ENCODE assay signal across 8 cellular contexts in genomic region chr12:130873106-130873795, GRCh38. TPM values are rescaled to one million over a fixed set of nuclear protein-coding genes. Genes with fewer than 3 reads are reported as not detected.
DNase-seq lines count a peak whose midpoint lies in the region; ATAC-seq, FAIRE-seq and TF ChIP-seq lines count a peak whose summit lies in the region.

No MANE protein-coding gene starts in this region.

- H3K27me3 ChIP-seq in heart right ventricle (no peaks in the 10 kb centered on the region), GM12878 (replicated peaks in 1 of 2; ENCODE audit: control insufficient read depth in 2 of 2, insufficient read depth in 2 of 2, low read length in 1 of 2) (no peaks in the 10 kb centered on the region), vagina (no peaks in the 10 kb centered on the region)

- SMC1A ChIA-PET in GM12878 (lab: Charles Lee; ENCODE audit: uncharacterized antibody, unreplicated experiment) = interaction anchor here (0.5 to 1.0 kb wide), 4 partner anchors 10 to 220 kb away, joined by 3 read pairs; no protein-coding TSS in a partner anchor

- H3K9ac ChIP-seq in GM12878 (ENCODE audit: control insufficient read depth, insufficient read depth, low read length) = peak overlapping the region; percentile 97

- H3K36me3 ChIP-seq in heart right ventricle (peaks cover 0 to 49% (median 29%) of the 10 kb centered on the region in 9 donors), GM12878 (ENCODE audit: control insufficient read depth in 2 of 2, insufficient read depth in 2 of 2, low read length in 1 of 2) (peaks cover 6 to 34% of the 10 kb centered on the region in 2 experiments), vagina (peaks cover 4 to 37% of the 10 kb centered on the region in 2 donors)

- no peak for FAIRE-seq in GM12878 (lab: Jason Lieb, UNC)

- POLR2A ChIA-PET in GM12878 (lab: Charles Lee) (interaction anchor here (0.6 to 1.2 kb wide), 3 partner anchors 97 to 128 kb away, joined by 3 to 5 read pairs (median 3); no protein-coding TSS in a partner anchor), HEK293T (lab: Yijun Ruan, JAX) (no interaction called here)

- H3K27ac Mint-ChIP-seq in memory B cell = peak overlapping the region; percentile 91

- no peak for DNase-seq in heart right ventricle
- DNase-seq in cardiac septum (ENCODE audit: low spot score) = no peak
- no peak for DNase-seq in GM12878 (ENCODE audit: low read depth, low spot score)
- DNase-seq in memory B cell (ENCODE audit: low spot score in 2 of 2) = no peak
- no peak for DNase-seq in vagina (ENCODE audit: extremely low spot score in 2 of 2)
- no peak for DNase-seq in NCI-H1436 (lab: John Stamatoyannopoulos, UW)
- no peak for DNase-seq in posterior cingulate gyrus
- no peak for DNase-seq in HEK293T (ENCODE audit: extremely low spot score)

- H2AFZ ChIP-seq in GM12878 (ENCODE audit: control insufficient read depth, low read depth, low read length) = no peak overlapping the region

- TF ChIP-seq POLR2A in GM12878 (IDR thresholded peaks at IDR 0.05; ENCODE audit: low read depth, low read length) (no peak), vagina (IDR thresholded peaks at IDR 0.05) (no peak)

- H3K79me2 ChIP-seq in GM12878 (ENCODE audit: control insufficient read depth, insufficient read depth, low read length) = peaks cover 54% of the 10 kb centered on the region

- no peak for TF ChIP-seq CTCF in heart right ventricle (IDR thresholded peaks at IDR 0.05)
- no peak for TF ChIP-seq CTCF in GM12878 (IDR thresholded peaks at IDR 0.05 in 2 of 3, conservative IDR thresholded peaks at IDR 0.05 in 1 of 3; ENCODE audit: control insufficient read depth in 2 of 3, extremely low read depth in 1 of 3, insufficient read depth in 1 of 3, low read depth in 3 of 3, low read length in 3 of 3)
- TF ChIP-seq CTCF in vagina (IDR thresholded peaks at IDR 0.05) = no peak

- H3K4me3 Mint-ChIP-seq in memory B cell = peak overlapping the region; percentile 89

- no peaks in the 10 kb centered on the region for H3K27me3 Mint-ChIP-seq in memory B cell

- TF ChIP-seq RAD21 in GM12878 (IDR thresholded peaks at IDR 0.05; ENCODE audit: insufficient read depth, low read depth, low read length) = no peak

- peaks cover 2% of the 10 kb centered on the region; the same call in 1 of the 2 replicates for H4K20me1 ChIP-seq in GM12878 (ENCODE audit: control insufficient read depth, insufficient read depth)

- WGBS in heart right ventricle, 2 donors = 54 to 58% methylated on average over 4 of the region's 4 CpGs
- 5% methylated on average over 4 of the region's 4 CpGs for WGBS in GM12878 (ENCODE audit: insufficient coverage, insufficient replicate concordance, low lambda C conversion rate, missing lambda C conversion rate)

- ATAC-seq in heart right ventricle (no peak), GM12878 (no peak), memory B cell (ENCODE audit: low read depth) (no peak)

- in situ Hi-C loops in GM12878 (cut with MboI) = no loop called here

- H3K4me1 Mint-ChIP-seq in memory B cell = peaks cover 30% of the 10 kb centered on the region

- no peak for TF ChIP-seq EP300 in GM12878 (IDR thresholded peaks at IDR 0.05; ENCODE audit: borderline replicate concordance in 1 of 2, control insufficient read depth in 1 of 2, low read depth in 2 of 2, low read length in 2 of 2)

- RAD21 ChIA-PET in GM12878 (lab: Charles Lee; ENCODE audit: unreplicated experiment) = interaction anchor here (1.1 to 1.3 kb wide), 2 partner anchors 97 to 220 kb away, joined by 3 to 4 read pairs; no protein-coding TSS in a partner anchor

- H3K27ac ChIP-seq in heart right ventricle (peak overlapping the region in 1 of 10 donors; percentile 91), GM12878 (ENCODE audit: control insufficient read depth, insufficient read depth) (peak overlapping the region; percentile 93), vagina (no peak overlapping the region)

- H3K4me1 ChIP-seq in heart right ventricle = peaks cover 0 to 42% (median 27%) of the 10 kb centered on the region in 9 donors
- peaks cover 14% of the 10 kb centered on the region for H3K4me1 ChIP-seq in GM12878 (ENCODE audit: control insufficient read depth, insufficient read depth, low read length)
- peaks cover 38% of the 10 kb centered on the region for H3K4me1 ChIP-seq in vagina

- peaks cover 22% of the 10 kb centered on the region for H3K36me3 Mint-ChIP-seq in memory B cell

- no peaks in the 10 kb centered on the region for H3K9me3 ChIP-seq in heart right ventricle
- no peaks in the 10 kb centered on the region for H3K9me3 ChIP-seq in GM12878 (replicated peaks; ENCODE audit: control insufficient read depth, insufficient read depth, low read length)
- H3K9me3 ChIP-seq in vagina = no peaks in the 10 kb centered on the region

- H3K4me3 ChIP-seq in heart right ventricle (peak overlapping the region; percentile 66 to 89 (median 78)), GM12878 (peak overlapping the region; percentile 98), vagina (peak overlapping the region; percentile 70 to 86)

- CTCF ChIA-PET in GM12878 (lab: Yijun Ruan, JAX) (interaction anchor here (0.9 to 2.0 kb wide), 4 partner anchors 12 to 231 kb away, joined by 3 to 4 read pairs (median 4); partner anchors contain the start of gene ADGRD1), HEK293T (lab: Yijun Ruan, JAX) (no interaction called here)

- no peaks in the 10 kb centered on the region for H3K9me3 Mint-ChIP-seq in memory B cell

- TSS peak; percentile 61 for BruUV-seq in GM12878 (replicated peaks; lab: Mats Ljungman, UMichigan)

- H3K4me2 ChIP-seq in GM12878 (ENCODE audit: control insufficient read depth, insufficient read depth) = peak overlapping the region; percentile 56

- intact Hi-C loops in heart right ventricle (cut with DNase I) (loop anchor here in 2 of 10 donors (5.0 kb wide), 1 partner anchor 36 kb away; the partner anchor contains the start of gene STX2 (in 2 of the 2)), cardiac septum (cut with DNase I) (no loop called here), GM12878 (cut with micrococcal nuclease; ENCODE audit: unreplicated experiment) (loop anchor here (5.0 kb wide), 3 partner anchors 36 to 129 kb away; partner anchors contain the start of gene STX2), vagina (cut with DNase I) (no loop called here), posterior cingulate gyrus (cut with DNase I) (no loop called here)

TF ChIP-seq in GM12878, 131 proteins besides CTCF, POLR2A, EP300 and RAD21:
- no peak for TF ChIP-seq PAX5 (IDR thresholded peaks at IDR 0.05; ENCODE audit: borderline replicate concordance, low read depth, low read length)
- TF ChIP-seq CHD4 (IDR thresholded peaks at IDR 0.05) = no peak
- TF ChIP-seq MXI1 (IDR thresholded peaks at IDR 0.05; ENCODE audit: low read depth, low read length) = peak; percentile 46; the same call in 1 of the 2 replicates

TF ChIP-seq in HEK293T, 16 proteins besides CTCF, POLR2A, EP300 and RAD21 (continues in another document):
- TF ChIP-seq PKNOX1 (IDR thresholded peaks at IDR 0.05) (no peak), TARDBP (IDR thresholded peaks at IDR 0.05) (no peak)

RNA-seq across cellular contexts. Expression of gene RAN, which starts 1.4 kb away (rescaled TPM):
- total RNA-seq in heart right ventricle = 100 to 1,000 TPM; 224 to 404 (median 291) TPM
- polyA plus RNA-seq in heart right ventricle = 100 to 1,000 TPM in 1 of 2 donors, 10 to 100 TPM in 1; 43.6 to 586 TPM
- total RNA-seq in cardiac septum = 344 TPM
- 188 and 200 TPM in 2 replicates for total RNA-seq in GM12878 (2013; cell fraction: nucleolus; rRNA removed)
- 1,598 and 2,001 TPM in 2 replicates for total RNA-seq in GM12878 (2014; rRNA removed)
- 1,619 and 1,657 TPM in 2 replicates for total RNA-seq in GM12878 (2014; rRNA removed; fragmentation: Illumina TruSeq; extraction: Trizol)
- 1,882 and 1,927 TPM in 2 replicates for total RNA-seq in GM12878 (2021)
- polyA plus RNA-seq in GM12878 (2011; ENCODE audit: low read depth) = 1,093 TPM
- polyA plus RNA-seq in GM12878 (2011; rRNA removed) = 3,769 and 4,371 TPM in 2 replicates
- 2,608 and 3,247 TPM in 2 replicates for polyA plus RNA-seq in GM12878 (2011; cell fraction: cytosol; rRNA removed)
- 1,649 and 2,165 TPM in 2 replicates for polyA plus RNA-seq in GM12878 (2011; cell fraction: nucleus; rRNA removed)
- polyA plus RNA-seq in GM12878 (2012) = 1,519 and 1,580 TPM in 2 replicates
- polyA plus RNA-seq in GM12878 (2014; fragmentation: Illumina TruSeq; extraction: Trizol) = 2,276 and 2,670 TPM in 2 replicates
- 1,000 to 10,000 TPM; 3,131 to 3,633 TPM for polyA plus RNA-seq in GM12878 (2014; fragmentation: Nextera tagmentation; extraction: Ambion mirVana)
- polyA plus RNA-seq in GM12878 (2014; rRNA removed) = 2,435 and 2,587 TPM in 2 replicates
- polyA plus RNA-seq in GM12878 (2016; fragmentation: Nextera tagmentation; extraction: Ambion mirVana) = 1,000 to 10,000 TPM; 3,103 to 3,142 TPM
- 1,704 and 2,289 TPM in 2 replicates for polyA minus RNA-seq in GM12878 (2011; rRNA and poly(A)+ RNA removed)
- polyA minus RNA-seq in GM12878 (2011; cell fraction: cytosol; rRNA and poly(A)+ RNA removed) = 413 and 516 TPM in 2 replicates
- polyA minus RNA-seq in GM12878 (2011; cell fraction: nucleus; rRNA and poly(A)+ RNA removed) = 140 and 192 TPM in 2 replicates
- total RNA-seq in vagina = 250 TPM

RNA-seq across cellular contexts. Expression of gene STX2, which starts 34.2 kb away (rescaled TPM):
- total RNA-seq in heart right ventricle = 10 to 100 TPM in 7 of 10 donors, 1 to 10 TPM in 3; 6.0 to 17.0 (median 11.9) TPM
- polyA plus RNA-seq in heart right ventricle = 10 to 100 TPM; 10.2 to 11.4 TPM
- 19.6 TPM for total RNA-seq in cardiac septum
- 28.7 and 37.0 TPM in 2 replicates for total RNA-seq in GM12878 (2013; cell fraction: nucleolus; rRNA removed)
- 9.1 and 11.8 TPM in 2 replicates for total RNA-seq in GM12878 (2014; rRNA removed)
- 13.4 and 14.5 TPM in 2 replicates for total RNA-seq in GM12878 (2014; rRNA removed; fragmentation: Illumina TruSeq; extraction: Trizol)
- 11.0 and 11.3 TPM in 2 replicates for total RNA-seq in GM12878 (2021)
- polyA plus RNA-seq in GM12878 (2011; ENCODE audit: low read depth) = 6.4 TPM
- polyA plus RNA-seq in GM12878 (2011; rRNA removed) = 22.2 and 27.3 TPM in 2 replicates
- polyA plus RNA-seq in GM12878 (2011; cell fraction: cytosol; rRNA removed) = 9.9 and 10.7 TPM in 2 replicates
- polyA plus RNA-seq in GM12878 (2011; cell fraction: nucleus; rRNA removed) = 36.6 and 36.8 TPM in 2 replicates
- polyA plus RNA-seq in GM12878 (2012) = 7.3 and 8.8 TPM in 2 replicates
- polyA plus RNA-seq in GM12878 (2014; fragmentation: Illumina TruSeq; extraction: Trizol) = 15.4 and 18.7 TPM in 2 replicates
- polyA plus RNA-seq in GM12878 (2014; fragmentation: Nextera tagmentation; extraction: Ambion mirVana) = 1 to 10 TPM; 6.0 to 7.8 TPM
- polyA plus RNA-seq in GM12878 (2014; rRNA removed) = 12.1 and 16.2 TPM in 2 replicates
- 1 to 10 TPM; 6.6 to 6.9 TPM for polyA plus RNA-seq in GM12878 (2016; fragmentation: Nextera tagmentation; extraction: Ambion mirVana)
- 5.1 and 8.4 TPM in 2 replicates for polyA minus RNA-seq in GM12878 (2011; rRNA and poly(A)+ RNA removed)
- 4.6 and 5.5 TPM in 2 replicates for polyA minus RNA-seq in GM12878 (2011; cell fraction: cytosol; rRNA and poly(A)+ RNA removed)
- polyA minus RNA-seq in GM12878 (2011; cell fraction: nucleus; rRNA and poly(A)+ RNA removed) = 3.5 and 5.5 TPM in 2 replicates
- 16.5 TPM for total RNA-seq in vagina
